In the genomic region with DNA sequence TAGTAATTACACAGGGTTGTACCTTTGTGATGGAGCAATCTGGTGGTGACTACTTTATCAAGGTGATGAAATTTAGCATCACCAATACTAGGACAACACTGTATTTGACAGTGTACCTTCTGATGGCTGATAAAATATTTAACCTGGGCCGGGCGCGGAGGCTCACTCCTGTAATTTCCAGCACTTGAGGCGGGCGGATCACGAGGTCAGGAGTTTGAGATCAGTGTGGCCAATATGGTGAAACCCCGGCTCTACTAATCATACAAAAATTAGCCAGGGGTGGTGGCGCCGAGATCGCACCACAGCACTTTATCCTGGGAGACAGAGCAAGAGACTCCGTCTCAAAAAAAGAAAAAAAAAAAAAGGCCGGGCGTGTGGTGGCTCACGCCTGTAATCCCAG, we compare ENCODE assay signal across 19 cellular contexts. TPM values are rescaled to one million over a fixed set of nuclear protein-coding genes. Genes with fewer than 3 reads are reported as not detected.
DNase-seq lines count a peak whose midpoint lies in the region; ATAC-seq and TF ChIP-seq lines count a peak whose summit lies in the region.
"Had no signal": no experiment of that assay in that cellular context is flagged by ENCODE, and none has a peak within 500 bp of the region (broad histone marks: within the 10 kb centered on the region; RNA-seq: fewer than 3 reads in every experiment).

No MANE protein-coding gene starts in this region.

- CTCF ChIA-PET in Caco-2 (lab: Charles Lee) = no interaction called here

- H3K4me1 Mint-ChIP-seq in activated T-cell treated with anti-CD3 and anti-CD28 coated beads, Interleukin-2, amount 50 U/mL, for 24 hours (ENCODE audit: low read depth) = peaks cover 12% of the 10 kb centered on the region
- H3K4me1 Mint-ChIP-seq in Caco-2 (ENCODE audit: low read depth, unreplicated experiment) (no peaks in the 10 kb centered on the region), osteocyte (ENCODE audit: unreplicated experiment) (peaks cover 18% of the 10 kb centered on the region)
- peaks cover 14 to 20% of the 10 kb centered on the region in 2 donors for H3K4me1 Mint-ChIP-seq in effector memory CD8-positive, alpha-beta T cell (ENCODE audit: low read depth in 2 of 2)

- BruUV-seq in Caco-2 (replicated peaks; lab: Mats Ljungman, UMichigan) = no TSS peak

- H3K4me3 ChIP-seq in Caco-2 (ENCODE audit: low read depth, low read length) = no peak overlapping the region
- H3K4me3 ChIP-seq: adrenal gland, BLaER1, cardiac muscle cell had no signal

- no peak overlapping the region for H3K27ac Mint-ChIP-seq in activated T-cell treated with anti-CD3 and anti-CD28 coated beads, Interleukin-2, amount 50 U/mL, for 24 hours
- H3K27ac Mint-ChIP-seq in Caco-2 (ENCODE audit: unreplicated experiment) (no peak overlapping the region), osteocyte (ENCODE audit: unreplicated experiment) (no peak overlapping the region)
- H3K27ac Mint-ChIP-seq in effector memory CD8-positive, alpha-beta T cell = no peak overlapping the region

- peaks cover 3% of the 10 kb centered on the region for H3K27me3 Mint-ChIP-seq in activated T-cell treated with anti-CD3 and anti-CD28 coated beads, Interleukin-2, amount 50 U/mL, for 24 hours
- H3K27me3 Mint-ChIP-seq in Caco-2 (ENCODE audit: insufficient read depth, unreplicated experiment) (no peaks in the 10 kb centered on the region), osteocyte (ENCODE audit: unreplicated experiment) (no peaks in the 10 kb centered on the region)
- H3K27me3 Mint-ChIP-seq in effector memory CD8-positive, alpha-beta T cell = no peaks in the 10 kb centered on the region

- no peaks in the 10 kb centered on the region for H3K36me3 ChIP-seq in Caco-2 (ENCODE audit: control insufficient read depth, insufficient read depth, low read length)
- H3K36me3 ChIP-seq: adrenal gland, BLaER1, cardiac muscle cell had no signal

- H3K27me3 ChIP-seq in Caco-2 (replicated peaks; ENCODE audit: control insufficient read depth, insufficient read depth, low read length) = no peaks in the 10 kb centered on the region
- H3K27me3 ChIP-seq: adrenal gland, cardiac muscle cell had no signal

- no peaks in the 10 kb centered on the region for H3K9me3 Mint-ChIP-seq in activated T-cell treated with anti-CD3 and anti-CD28 coated beads, Interleukin-2, amount 50 U/mL, for 24 hours
- no peaks in the 10 kb centered on the region for H3K9me3 Mint-ChIP-seq in Caco-2 (ENCODE audit: unreplicated experiment)
- no peaks in the 10 kb centered on the region for H3K9me3 Mint-ChIP-seq in effector memory CD8-positive, alpha-beta T cell
- no peaks in the 10 kb centered on the region for H3K9me3 Mint-ChIP-seq in osteocyte (ENCODE audit: unreplicated experiment)
- H3K9me3 Mint-ChIP-seq: activated T-helper 2 cell treated with anti-CD3 and anti-CD28 coated beads, Interferon-gamma antibody, Interleukin-2, Interleukin-4, amounts not matched to agents 10 μg/mL and 5 μg/mL and 100 μg/mL, durations not matched to agents 14 hours and 24 hours and 36 hours had no signal

- POLR2A ChIA-PET in Caco-2 (lab: Charles Lee) = no interaction called here

- H3K36me3 Mint-ChIP-seq in activated T-cell treated with anti-CD3 and anti-CD28 coated beads, Interleukin-2, amount 50 U/mL, for 24 hours (ENCODE audit: low read depth) = peaks cover 25% of the 10 kb centered on the region
- H3K36me3 Mint-ChIP-seq in Caco-2 (ENCODE audit: insufficient read depth, unreplicated experiment) (peaks cover 15% of the 10 kb centered on the region), osteocyte (ENCODE audit: unreplicated experiment) (peaks cover 3% of the 10 kb centered on the region)
- peaks cover 21% of the 10 kb centered on the region for H3K36me3 Mint-ChIP-seq in effector memory CD8-positive, alpha-beta T cell (ENCODE audit: insufficient read depth)

- intact Hi-C loops in Caco-2 (cut with micrococcal nuclease; ENCODE audit: unreplicated experiment) = no loop called here

- ATAC-seq in effector memory CD8-positive, alpha-beta T cell (replicated peaks) = no peak
- ATAC-seq in GM18511 (IDR thresholded peaks at IDR 0.05; ENCODE audit: unreplicated experiment) = no peak

- no peaks in the 10 kb centered on the region for H3K9me3 ChIP-seq in Caco-2
- H3K9me3 ChIP-seq: adrenal gland, BLaER1, SK-N-SH had no signal

- H3K4me3 Mint-ChIP-seq in activated T-cell treated with anti-CD3 and anti-CD28 coated beads, Interleukin-2, amount 50 U/mL, for 24 hours = peak overlapping the region; percentile 27
- peak overlapping the region; percentile 94 for H3K4me3 Mint-ChIP-seq in Caco-2 (ENCODE audit: unreplicated experiment)
- peak overlapping the region; percentile 94 to 95 for H3K4me3 Mint-ChIP-seq in effector memory CD8-positive, alpha-beta T cell
- peak overlapping the region; percentile 81 for H3K4me3 Mint-ChIP-seq in osteocyte (ENCODE audit: unreplicated experiment)

- DNase-seq in activated T-cell treated with anti-CD3 and anti-CD28 coated beads, Interleukin-2, amount 50 U/mL, for 24 hours = no peak
- no peak for DNase-seq in activated T-cell treated with anti-CD3 and anti-CD28 coated beads, Interleukin-2, amount 50 U/mL, for 48 hours
- no peak for DNase-seq in Caco-2
- no peak for DNase-seq in effector memory CD8-positive, alpha-beta T cell
- no peak for DNase-seq in osteocyte (ENCODE audit: extremely low spot score, unreplicated experiment)
- no peak for DNase-seq in effector CD4-positive, alpha-beta T cell
- no peak for DNase-seq in DMS79 (lab: John Stamatoyannopoulos, UW)
- DNase-seq: H7; NCI-H1436 treated with DMSO at 0.1 percent for 48 hours; NCI-H446 treated with DMSO at 0.1 percent for 48 hours; SK-N-SH; small intestine; stimulated activated CD4-positive, alpha-beta T cell treated with anti-CD3 and anti-CD28 coated beads, Interleukin-1b, Interleukin-23, amount 100 ng/mL, for 48 hours; substantia nigra had no signal

- TF ChIP-seq CTCF in Caco-2 (IDR thresholded peaks at IDR 0.05; ENCODE audit: insufficient read depth in 1 of 2, low read depth in 1 of 2, low read length in 1 of 2, severe bottlenecking in 1 of 2, unreplicated experiment in 1 of 2) (no peak), osteocyte (IDR thresholded peaks at IDR 0.05) (no peak)

- no peaks in the 10 kb centered on the region for H3K4me1 ChIP-seq in Caco-2

RNA-seq across cellular contexts. Expression of a gene that starts 1.9 kb away (rescaled TPM):
- total RNA-seq in Caco-2 (2022) (40.7 and 41.2 TPM in 2 replicates), osteocyte (32.3 and 33.9 TPM in 2 replicates)

Comparison
In these comparisons a context has a peak if more than half of its experiments do, and no peak if none do; other contexts are left out.
1. H3K4me3 Mint-ChIP-seq: peak in every context shown above with its lines; median percentile 94 in effector memory CD8-positive, alpha-beta T cell; 94 in Caco-2; 81 in osteocyte; 27 in activated T-cell treated with anti-CD3 and anti-CD28 coated beads, Interleukin-2, amount 50 U/mL, for 24 hours.